9 cellular contexts compared by ENCODE assay signal in the genomic region with DNA sequence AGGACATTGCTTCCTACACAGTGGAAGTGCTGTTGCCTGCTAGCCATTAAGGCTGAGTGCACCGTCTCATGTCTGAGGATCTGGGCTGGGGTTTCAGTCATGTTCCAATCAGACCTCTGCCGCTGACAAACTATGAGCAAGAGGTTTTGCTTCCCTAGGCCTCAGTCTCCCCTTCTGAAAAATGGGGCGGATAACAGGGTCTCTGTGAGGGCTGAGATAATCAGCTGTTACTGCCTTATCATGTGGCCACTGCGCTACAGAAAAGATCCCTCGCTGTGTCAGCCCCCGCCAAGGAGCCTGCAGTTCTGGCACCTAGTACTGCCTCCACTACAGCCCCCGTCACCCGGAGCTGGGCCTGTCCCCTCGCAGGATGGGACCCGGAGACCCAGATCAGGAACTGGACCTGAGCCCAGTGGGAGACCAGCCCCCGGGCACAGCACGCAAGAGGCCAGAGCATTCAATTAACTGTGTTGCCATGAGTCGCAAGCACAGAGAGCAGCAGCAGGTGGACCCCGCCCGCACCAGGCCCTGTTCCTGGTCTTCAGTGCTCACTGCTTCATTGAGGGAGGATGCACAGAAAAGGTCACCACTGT. TPM values are rescaled to one million over a fixed set of nuclear protein-coding genes. Genes with fewer than 3 reads are reported as not detected.
DNase-seq lines count a peak whose midpoint lies in the region; ATAC-seq and TF ChIP-seq lines count a peak whose summit lies in the region.
"Had no signal": no experiment of that assay in that cellular context is flagged by ENCODE, and none has a peak within 500 bp of the region (broad histone marks: within the 10 kb centered on the region; RNA-seq: fewer than 3 reads in every experiment).

No MANE protein-coding gene starts in this region.

- H3K79me2 ChIP-seq in H9 (ENCODE audit: insufficient read depth, low read length) (no peaks in the 10 kb centered on the region; the same call in 1 of the 2 replicates), hepatocyte (peaks cover 38% of the 10 kb centered on the region), smooth muscle cell (ENCODE audit: low read depth) (peaks cover 28% of the 10 kb centered on the region)

- H3K4me1 ChIP-seq in H9 (ENCODE audit: insufficient read depth, low read length) (peaks cover 2% of the 10 kb centered on the region; the same call in 1 of the 2 replicates), hepatocyte (ENCODE audit: insufficient read depth) (peaks cover 26% of the 10 kb centered on the region), smooth muscle cell (ENCODE audit: low read depth) (peaks cover 17% of the 10 kb centered on the region)

- H2AFZ ChIP-seq in H9 (ENCODE audit: low read length) (no peak overlapping the region), hepatocyte (no peak overlapping the region), smooth muscle cell (ENCODE audit: low read depth) (no peak overlapping the region)

- H3K36me3 ChIP-seq in hepatocyte (replicated peaks; ENCODE audit: insufficient read depth, low read depth): no peaks in the 10 kb centered on the region
- H3K36me3 ChIP-seq in smooth muscle cell (ENCODE audit: low read depth): no peaks in the 10 kb centered on the region

- H3K27ac ChIP-seq in H9 (ENCODE audit: insufficient read length, low read depth, low read length): no peak overlapping the region
- peak overlapping the region; percentile 78 for H3K27ac ChIP-seq in hepatocyte
- H3K27ac ChIP-seq in smooth muscle cell (ENCODE audit: low read depth): peak overlapping the region; percentile 72

- no peak overlapping the region for H3T11ph ChIP-seq in H9 (ENCODE audit: low read length)

- no CpG with 5 or more reads among the region's 15 CpGs for WGBS in H9 (ENCODE audit: extremely low coverage, insufficient read length, low lambda C conversion rate)
- WGBS in hepatocyte (ENCODE audit: low lambda C conversion rate, missing lambda C conversion rate): 89% methylated on average over 15 of the region's 15 CpGs
- WGBS in smooth muscle cell (ENCODE audit: low lambda C conversion rate): 92% methylated on average over 15 of the region's 15 CpGs

- H3K14ac ChIP-seq in H9 (ENCODE audit: insufficient read depth, low read length): peak overlapping the region; percentile 80; the same call in 1 of the 2 replicates

- H3K23ac ChIP-seq in H9 (ENCODE audit: insufficient read length, low read depth, low read length): no peak overlapping the region

- H3K4me1 Mint-ChIP-seq in H9: peaks cover 23 to 28% of the 10 kb centered on the region in 2 experiments

- H3K36me3 Mint-ChIP-seq in H9 (ENCODE audit: insufficient read depth in 1 of 3, low read depth in 3 of 3): peaks cover 6 to 19% (median 7%) of the 10 kb centered on the region in 3 experiments; a peak in 6 of 7 replicates

- H4K8ac ChIP-seq in H9 (replicated peaks; ENCODE audit: insufficient read length, low read depth, low read length): no peak overlapping the region

- no peak overlapping the region for H2BK5ac ChIP-seq in H9 (ENCODE audit: insufficient read length, low read length)

- H3K27ac Mint-ChIP-seq in H9: peak overlapping the region; percentile 94 to 99 (median 97); a peak in 6 of 7 replicates

- H3F3A ChIP-seq in smooth muscle cell (ENCODE audit: low read depth): peaks cover 4% of the 10 kb centered on the region

- H3K56ac ChIP-seq in H9 (ENCODE audit: insufficient read length, low read depth, low read length): no peak overlapping the region

- H3K18ac ChIP-seq in H9 (ENCODE audit: insufficient read length, low read depth, low read length): peak overlapping the region; percentile 78

- no peak overlapping the region for H2BK12ac ChIP-seq in H9 (ENCODE audit: insufficient read length, low read depth, low read length)

- no peaks in the 10 kb centered on the region for H3K9me2 ChIP-seq in hepatocyte (replicated peaks; ENCODE audit: insufficient read depth)

- ATAC-seq in GM18517 (IDR thresholded peaks at IDR 0.05; ENCODE audit: unreplicated experiment) (no peak), HG03354 (IDR thresholded peaks at IDR 0.05; ENCODE audit: poor library complexity, severe bottlenecking, unreplicated experiment) (no peak)

- no peak overlapping the region for H2AK5ac ChIP-seq in H9 (ENCODE audit: insufficient read length, low read length)

- no peaks in the 10 kb centered on the region for H4K20me1 ChIP-seq in H9 (ENCODE audit: control insufficient read depth, insufficient read depth, insufficient read length)
- H4K20me1 ChIP-seq in hepatocyte (ENCODE audit: insufficient read depth, poor library complexity, severe bottlenecking): no peaks in the 10 kb centered on the region
- peaks cover 6% of the 10 kb centered on the region for H4K20me1 ChIP-seq in smooth muscle cell (ENCODE audit: low read depth)

- H3K9ac ChIP-seq in H9 (ENCODE audit: extremely low read depth, insufficient read length, low read length) (peak overlapping the region; percentile 48), smooth muscle cell (ENCODE audit: low read depth) (peak overlapping the region; percentile 66)

- H3K4me3 Mint-ChIP-seq in H9: no peak overlapping the region

- H3K9me3 Mint-ChIP-seq in H9: no peaks in the 10 kb centered on the region

- H3K27me3 ChIP-seq in H9 (ENCODE audit: insufficient read depth, low read length) (no peaks in the 10 kb centered on the region), hepatocyte (no peaks in the 10 kb centered on the region), smooth muscle cell (ENCODE audit: low read depth) (no peaks in the 10 kb centered on the region)

- DNase-seq in H9 (no peak), hepatocyte (ENCODE audit: low spot score) (no peak), smooth muscle cell (lab: John Stamatoyannopoulos, UW; ENCODE audit: unreplicated experiment) (no peak), NCI-H2171 treated with DMSO at 0.1 percent for 48 hours (lab: John Stamatoyannopoulos, UW) (no peak), OCI-M2 (lab: John Stamatoyannopoulos, UW; ENCODE audit: unreplicated experiment) (no peak)
- DNase-seq: SW 1271 had no signal

- no peak overlapping the region for H4K91ac ChIP-seq in H9 (ENCODE audit: insufficient read length, low read depth, low read length)

- no peak overlapping the region for H2BK20ac ChIP-seq in H9 (ENCODE audit: low read depth, low read length, poor library complexity, severe bottlenecking)

- H3K4ac ChIP-seq in H9 (ENCODE audit: low read depth, low read length): no peak overlapping the region

- TF ChIP-seq CTCF in H9 (conservative IDR thresholded peaks at IDR 0.05): no peak
- no peak for TF ChIP-seq CTCF in WI38 (IDR thresholded peaks at IDR 0.05; ENCODE audit: low read depth, low read length)
- TF ChIP-seq CTCF in hepatocyte (IDR thresholded peaks at IDR 0.05; ENCODE audit: poor library complexity): no peak
- no peak for TF ChIP-seq CTCF in smooth muscle cell (IDR thresholded peaks at IDR 0.05; ENCODE audit: borderline replicate concordance, insufficient read depth, poor library complexity, severe bottlenecking)

- H3K27me3 Mint-ChIP-seq in H9 (ENCODE audit: low read depth): no peaks in the 10 kb centered on the region

- H3K79me1 ChIP-seq in H9 (ENCODE audit: insufficient read depth, low read depth, low read length, poor library complexity, severe bottlenecking): no peaks in the 10 kb centered on the region

- H2BK15ac ChIP-seq in H9 (ENCODE audit: low read depth, low read length): no peak overlapping the region

- H4K5ac ChIP-seq in H9 (ENCODE audit: insufficient read length, low read depth, low read length): peak overlapping the region; percentile 7

- H3K4me3 ChIP-seq in WI38 (ENCODE audit: low read depth, low read length) (peak overlapping the region; percentile 49), hepatocyte (no peak overlapping the region), smooth muscle cell (peak overlapping the region; percentile 52)

- H3K9me3 ChIP-seq in H9 (ENCODE audit: control insufficient read depth, low read depth, low read length) (no peaks in the 10 kb centered on the region), hepatocyte (ENCODE audit: low read depth) (no peaks in the 10 kb centered on the region), smooth muscle cell (replicated peaks; ENCODE audit: low read depth) (no peaks in the 10 kb centered on the region)

- no peak overlapping the region for H2BK120ac ChIP-seq in H9 (ENCODE audit: low read depth, low read length, poor library complexity, severe bottlenecking)

- H3K4me2 ChIP-seq in H9 (ENCODE audit: insufficient read depth, insufficient read length, low read length) (peak overlapping the region; percentile 60), hepatocyte (peak overlapping the region; percentile 75), smooth muscle cell (peak overlapping the region; percentile 81)

- peaks cover 15% of the 10 kb centered on the region for H3K23me2 ChIP-seq in H9 (ENCODE audit: insufficient read length, low read depth, low read length, poor library complexity, severe bottlenecking)

RNA-seq across cellular contexts. Expression of a gene that starts 3.0 kb away (rescaled TPM):
- 144 and 157 TPM in 2 replicates for total RNA-seq in H9 (2021)
- total RNA-seq in hepatocyte: 16.1 and 27.0 TPM in 2 replicates
- 68.6 and 84.4 TPM in 2 replicates for polyA plus RNA-seq in hepatocyte
- 15.3 and 19.4 TPM in 2 replicates for total RNA-seq in smooth muscle cell
- polyA plus RNA-seq in smooth muscle cell: 42.4 and 53.6 TPM in 2 replicates

RNA-seq across cellular contexts. Expression of a gene that starts 6.8 kb away (rescaled TPM):
- total RNA-seq in H9 (2021): 43.5 and 44.6 TPM in 2 replicates
- total RNA-seq in hepatocyte: 15.6 and 16.3 TPM in 2 replicates
- polyA plus RNA-seq in hepatocyte: 73.0 and 74.5 TPM in 2 replicates
- 10.4 and 15.8 TPM in 2 replicates for total RNA-seq in smooth muscle cell
- 60.2 and 72.2 TPM in 2 replicates for polyA plus RNA-seq in smooth muscle cell

RNA-seq across cellular contexts. Expression of a gene that starts 7.1 kb away (rescaled TPM):
- total RNA-seq in H9 (2021) (33.6 and 33.9 TPM in 2 replicates), hepatocyte (10.7 and 13.4 TPM in 2 replicates), smooth muscle cell (7.1 and 9.2 TPM in 2 replicates)
- polyA plus RNA-seq in hepatocyte (52.8 and 55.1 TPM in 2 replicates), smooth muscle cell (41.8 and 45.7 TPM in 2 replicates)

RNA-seq across cellular contexts. Expression of a gene that starts 19.4 kb away (rescaled TPM):
- total RNA-seq in H9 (2021) (309 and 317 TPM in 2 replicates), hepatocyte (76.4 and 114 TPM in 2 replicates), smooth muscle cell (49.0 and 81.0 TPM in 2 replicates)
- polyA plus RNA-seq in hepatocyte (294 and 305 TPM in 2 replicates), smooth muscle cell (256 and 266 TPM in 2 replicates)

RNA-seq across cellular contexts. Expression of a gene that starts 26.3 kb away (rescaled TPM):
- total RNA-seq in H9 (2021) (0.29 and 0.61 TPM in 2 replicates), hepatocyte (0.12 and 0.60 TPM in 2 replicates), smooth muscle cell (0.13 TPM in 1 of 2 replicates, not detected in the other)
- polyA plus RNA-seq in hepatocyte (0.33 and 0.97 TPM in 2 replicates), smooth muscle cell (0.54 and 1.3 TPM in 2 replicates)
